Comparison of ENCODE assay signal across 16 cellular contexts in genomic region chr13:65677906-65678305, GRCh38.
DNase-seq lines count a peak whose midpoint lies in the region; ATAC-seq and TF ChIP-seq lines count a peak whose summit lies in the region.
"Had no signal": no experiment of that assay in that cellular context is flagged by ENCODE, and none has a peak within 500 bp of the region (broad histone marks: within the 10 kb centered on the region; RNA-seq: fewer than 3 reads in every experiment).

No MANE protein-coding gene starts in this region.

- 64% methylated on average over 1 of the region's 1 CpG for WGBS in hepatocyte (ENCODE audit: low lambda C conversion rate, missing lambda C conversion rate)

- H3K9ac ChIP-seq in adipocyte (ENCODE audit: low read length), result no peak overlapping the region

- no peaks in the 10 kb centered on the region for H3K36me3 ChIP-seq in adipocyte (ENCODE audit: control insufficient read depth, insufficient read depth, low read length, severe bottlenecking)
- H3K36me3 ChIP-seq in hepatocyte (replicated peaks; ENCODE audit: insufficient read depth, low read depth), result no peaks in the 10 kb centered on the region
- H3K36me3 ChIP-seq: heart right ventricle, right atrium auricular region, WERI-Rb-1 had no signal

- no peaks in the 10 kb centered on the region for H3K9me2 ChIP-seq in hepatocyte (replicated peaks; ENCODE audit: insufficient read depth)

- H3K79me2 ChIP-seq in hepatocyte, result no peaks in the 10 kb centered on the region

- H4K20me1 ChIP-seq in hepatocyte (ENCODE audit: insufficient read depth, poor library complexity, severe bottlenecking), result no peaks in the 10 kb centered on the region

- peaks cover 14 to 36% of the 10 kb centered on the region in 2 donors for H3K9me3 Mint-ChIP-seq in effector memory CD8-positive, alpha-beta T cell

- no peaks in the 10 kb centered on the region for H3K36me3 Mint-ChIP-seq in effector memory CD8-positive, alpha-beta T cell (ENCODE audit: insufficient read depth)

- peaks cover 11% of the 10 kb centered on the region for H3K9me3 ChIP-seq in adipocyte (ENCODE audit: control insufficient read depth, low read length)
- H3K9me3 ChIP-seq in hepatocyte (ENCODE audit: low read depth), result no peaks in the 10 kb centered on the region
- H3K9me3 ChIP-seq: Caco-2, right atrium auricular region had no signal

- DNase-seq in AG09309 (ENCODE audit: low read depth) (no peak), HCEC 1CT (peak; percentile 40), adipocyte (ENCODE audit: low read depth) (peak; percentile 36), fibroblast of villous mesenchyme (ENCODE audit: low read depth) (peak; percentile 0), GF-D8 (lab: John Stamatoyannopoulos, UW) (no peak), NAMALWA (ENCODE audit: low spot score) (no peak), hepatocyte (ENCODE audit: low spot score) (no peak)
- no peak for DNase-seq in effector memory CD8-positive, alpha-beta T cell
- DNase-seq: Caco-2; heart right ventricle; NCI-H1436 treated with DMSO at 0.1 percent for 48 hours; stimulated activated CD4-positive, alpha-beta T cell treated with anti-CD3 and anti-CD28 coated beads, Interleukin-1b, Interleukin-23, amount 100 ng/mL, for 48 hours; WERI-Rb-1 had no signal

- no peak overlapping the region for H3K4me2 ChIP-seq in hepatocyte

- no peaks in the 10 kb centered on the region for H3K27me3 ChIP-seq in adipocyte (replicated peaks; ENCODE audit: control insufficient read depth, insufficient read depth, low read length)
- H3K27me3 ChIP-seq in hepatocyte, result no peaks in the 10 kb centered on the region
- H3K27me3 ChIP-seq: heart right ventricle, right atrium auricular region had no signal

- H3K4me1 ChIP-seq in adipocyte (ENCODE audit: control insufficient read depth, insufficient read depth, low read length), result peaks cover 8% of the 10 kb centered on the region
- no peaks in the 10 kb centered on the region for H3K4me1 ChIP-seq in hepatocyte (ENCODE audit: insufficient read depth)
- H3K4me1 ChIP-seq: heart right ventricle, right atrium auricular region had no signal

- no peak overlapping the region for H3K27ac Mint-ChIP-seq in effector memory CD8-positive, alpha-beta T cell
- H3K27ac Mint-ChIP-seq: activated T-helper 17 cell treated with anti-CD3 and anti-CD28 coated beads, Interleukin-2, amount 50 U/mL, for 72 hours had no signal

- no peak overlapping the region for H2AFZ ChIP-seq in hepatocyte

- H3K4me3 ChIP-seq in AG09309 (ENCODE audit: control insufficient read depth, low read depth, low read length), result no peak overlapping the region
- no peak overlapping the region for H3K4me3 ChIP-seq in adipocyte (ENCODE audit: low read length)
- no peak overlapping the region for H3K4me3 ChIP-seq in fibroblast of villous mesenchyme (ENCODE audit: low read depth, low read length)
- no peak overlapping the region for H3K4me3 ChIP-seq in hepatocyte
- H3K4me3 ChIP-seq: heart right ventricle, right atrium auricular region had no signal

- H3K27me3 Mint-ChIP-seq in effector memory CD8-positive, alpha-beta T cell, result no peaks in the 10 kb centered on the region
- H3K27me3 Mint-ChIP-seq: activated T-helper 17 cell treated with anti-CD3 and anti-CD28 coated beads, Interleukin-2, amount 50 U/mL, for 72 hours had no signal

- no peaks in the 10 kb centered on the region for H3K4me1 Mint-ChIP-seq in effector memory CD8-positive, alpha-beta T cell (ENCODE audit: low read depth in 2 of 2)
- H3K4me1 Mint-ChIP-seq: activated T-helper 17 cell treated with anti-CD3 and anti-CD28 coated beads, Interleukin-2, amount 50 U/mL, for 72 hours had no signal

- no peak for ATAC-seq in effector memory CD8-positive, alpha-beta T cell (replicated peaks)
- ATAC-seq: activated T-helper 17 cell treated with anti-CD3 and anti-CD28 coated beads, Interleukin-2, amount 50 U/mL, for 72 hours; heart right ventricle had no signal

- no peak overlapping the region for H3K4me3 Mint-ChIP-seq in effector memory CD8-positive, alpha-beta T cell
- H3K4me3 Mint-ChIP-seq: activated T-helper 17 cell treated with anti-CD3 and anti-CD28 coated beads, Interleukin-2, amount 50 U/mL, for 72 hours had no signal

- H3K27ac ChIP-seq in hepatocyte, result no peak overlapping the region
- H3K27ac ChIP-seq: heart right ventricle, right atrium auricular region, RWPE1, WERI-Rb-1 had no signal

- TF ChIP-seq CTCF in AG09309 (IDR thresholded peaks at IDR 0.05; ENCODE audit: control insufficient read depth, insufficient read depth, low read depth, low read length, missing control alignments), result peak; percentile 28
- TF ChIP-seq CTCF in fibroblast of villous mesenchyme (IDR thresholded peaks at IDR 0.05; ENCODE audit: insufficient read depth, low read depth, low read length), result no peak
- TF ChIP-seq CTCF in hepatocyte (IDR thresholded peaks at IDR 0.05; ENCODE audit: poor library complexity), result no peak

Comparison
In these comparisons a context has a peak if more than half of its experiments do, and no peak if none do; other contexts are left out.
1. DNase-seq: peak in HCEC 1CT (single experiment), adipocyte (single experiment) and fibroblast of villous mesenchyme (single experiment); none in AG09309 (single experiment), GF-D8 (single experiment), effector memory CD8-positive, alpha-beta T cell (0 of 3), NAMALWA (single experiment) and hepatocyte (single experiment).